In the genomic region with DNA sequence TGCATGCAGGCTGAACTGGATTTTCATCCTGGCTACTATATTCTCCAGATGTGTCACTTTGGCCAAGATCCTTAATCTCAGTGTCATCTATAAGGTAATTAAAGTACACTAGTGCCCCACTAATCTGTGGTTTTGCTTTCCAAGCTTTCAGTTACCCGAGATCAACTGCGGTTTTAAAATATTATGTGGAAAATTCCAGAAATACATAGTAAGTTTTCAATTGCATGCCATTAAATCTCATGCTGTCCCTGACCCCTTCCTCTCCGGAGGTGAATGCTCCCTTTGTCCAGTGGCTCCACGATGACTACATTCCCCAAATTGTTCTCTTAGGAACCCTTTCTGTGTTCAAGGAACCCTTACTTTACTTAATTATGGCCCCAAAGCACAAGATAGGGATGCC, we compare ENCODE assay signal across 21 cellular contexts. TPM values are rescaled to one million over a fixed set of nuclear protein-coding genes. Genes with fewer than 3 reads are reported as not detected.
"Had no signal": no experiment of that assay in that cellular context is flagged by ENCODE, and none has a peak within 500 bp of the region (broad histone marks: within the 10 kb centered on the region; RNA-seq: fewer than 3 reads in every experiment).

No MANE protein-coding gene starts in this region.

- H3K27me3 ChIP-seq: vagina had no signal

- H3K4me3 ChIP-seq: tibial nerve, vagina had no signal

- H3K36me3 ChIP-seq: tibial nerve, vagina had no signal

- H3K9ac ChIP-seq: parathyroid adenoma had no signal

- FAIRE-seq: astrocyte, bronchial epithelial cell, keratinocyte had no signal

- H3K9me3 ChIP-seq: vagina had no signal

- ATAC-seq: activated naive CD8-positive, alpha-beta T cell treated with anti-CD3 and anti-CD28 coated beads, Interleukin-2, amount 50 U/mL, for 24 hours; activated T-helper 17 cell treated with anti-CD3 and anti-CD28 coated beads, Interleukin-2, amount 50 U/mL, for 72 hours; left lobe of liver; stimulated activated effector memory CD8-positive, alpha-beta T cell treated with anti-CD3 and anti-CD28 coated beads, Interleukin-12 subunit alpha, Interleukin-12 subunit beta, amount 100 ng/mL, for 72 hours had no signal

- H3K4me1 ChIP-seq: parathyroid adenoma, vagina had no signal

- H3K27ac ChIP-seq: parathyroid adenoma, tibial nerve, vagina had no signal

- DNase-seq: activated CD4-positive, alpha-beta T cell treated with anti-CD3 and anti-CD28 coated beads, Interleukin-2, amount 10 ng/mL, durations not matched to agents 7 days and 5 days; activated CD4-positive, CD25-positive, alpha-beta regulatory T cell; activated naive CD4-positive, alpha-beta T cell treated with anti-CD3 and anti-CD28 coated beads for 36 hours; activated naive CD8-positive, alpha-beta T cell treated with anti-CD3 and anti-CD28 coated beads, Interleukin-2, amount 50 U/mL, for 24 hours; endodermal cell; hippocampal formation; midbrain had no signal

- H3K79me2 ChIP-seq: parathyroid adenoma had no signal

- H2AFZ ChIP-seq: parathyroid adenoma had no signal

RNA-seq across cellular contexts. Expression of gene CLUL1, which starts 55.3 kb away (rescaled TPM):
- total RNA-seq: activated CD4-positive, alpha-beta T cell treated with anti-CD3 and anti-CD28 coated beads, Interleukin-2, amount 10 ng/mL, durations not matched to agents 7 days and 5 days; activated CD8-positive, alpha-beta memory T cell treated with anti-CD3 and anti-CD28 coated beads for 36 hours; activated naive CD4-positive, alpha-beta T cell treated with anti-CD3 and anti-CD28 coated beads for 36 hours; activated T-helper 17 cell treated with anti-CD3 and anti-CD28 coated beads, Interleukin-2, amount 50 U/mL, for 72 hours; bronchial epithelial cell; chondrocyte; dermis microvascular lymphatic vessel endothelial cell; epithelial cell of proximal tubule; left lobe of liver; lung microvascular endothelial cell; vagina had no signal
